15 cellular contexts compared by ENCODE assay signal in genomic region chr6:154218787-154219186, GRCh38.
DNase-seq lines count a peak whose midpoint lies in the region; ATAC-seq lines count a peak whose summit lies in the region.
"Had no signal": no experiment of that assay in that cellular context is flagged by ENCODE, and none has a peak within 500 bp of the region (broad histone marks: within the 10 kb centered on the region; RNA-seq: fewer than 3 reads in every experiment).

No MANE protein-coding gene starts in this region.

- H3K27ac ChIP-seq in CD4-positive, alpha-beta memory T cell (ENCODE audit: low read depth, low read length): no peak overlapping the region

- DNase-seq in activated T-cell treated with anti-CD3 and anti-CD28 coated beads, Interleukin-2, amount 50 U/mL, for 4 hours: no peak
- DNase-seq in activated T-cell treated with anti-CD3 and anti-CD28 coated beads, Interleukin-2, amount 50 U/mL, for 1 hour: no peak
- no peak for DNase-seq in CD4-positive, alpha-beta memory T cell
- no peak for DNase-seq in natural killer cell treated with Interleukin-12 subunit alpha and Interleukin-12 subunit beta and Interleukin-15 and Interleukin-18, amount 100 ng/mL, for 72 hours (ENCODE audit: low spot score)
- no peak for DNase-seq in RKO (ENCODE audit: low spot score)
- DNase-seq in DMS79 (lab: John Stamatoyannopoulos, UW): no peak
- DNase-seq in GM19238 (ENCODE audit: insufficient read length, low spot score): no peak
- DNase-seq: GOT3, MG63, NCI-H1092 treated with DMSO at 0.1 percent for 48 hours, NCI-H187, NCI-H446, NCI-H774 had no signal

- peaks cover 28% of the 10 kb centered on the region for H3K36me3 ChIP-seq in CD4-positive, alpha-beta memory T cell (ENCODE audit: insufficient read depth, low read length)
- H3K36me3 ChIP-seq: MG63 had no signal

- no peak for ATAC-seq in activated T-cell treated with anti-CD3 and anti-CD28 coated beads, Interleukin-2, amount 50 U/mL, for 4 hours
- no peak for ATAC-seq in natural killer cell treated with Interleukin-12 subunit alpha and Interleukin-12 subunit beta and Interleukin-15 and Interleukin-18, amount 100 ng/mL, for 72 hours
- ATAC-seq: Right ventricle myocardium inferior had no signal

- POLR2A ChIA-PET in CD4-positive, alpha-beta memory T cell (lab: Charles Lee; ENCODE audit: partially characterized antibody): interaction anchor here (1.7 kb wide), 1 partner anchor 15 kb away, joined by 5 read pairs; no protein-coding TSS in a partner anchor

- H3K4me1 Mint-ChIP-seq in activated T-cell treated with anti-CD3 and anti-CD28 coated beads, Interleukin-2, amount 50 U/mL, for 4 hours (ENCODE audit: low read depth): peaks cover 49% of the 10 kb centered on the region
- peaks cover 41 to 58% (median 45%) of the 10 kb centered on the region in 4 donors for H3K4me1 Mint-ChIP-seq in CD4-positive, alpha-beta memory T cell
- peaks cover 63% of the 10 kb centered on the region for H3K4me1 Mint-ChIP-seq in activated naive CD8-positive, alpha-beta T cell (ENCODE audit: low read depth)
- H3K4me1 Mint-ChIP-seq in natural killer cell treated with Interleukin-12 subunit alpha and Interleukin-12 subunit beta and Interleukin-15 and Interleukin-18, amount 100 ng/mL, for 72 hours (ENCODE audit: low read depth in 2 of 2): peaks cover 26 to 29% of the 10 kb centered on the region in 2 donors

- no peaks in the 10 kb centered on the region for H3K9me3 Mint-ChIP-seq in activated T-cell treated with anti-CD3 and anti-CD28 coated beads, Interleukin-2, amount 50 U/mL, for 4 hours
- no peaks in the 10 kb centered on the region for H3K9me3 Mint-ChIP-seq in CD4-positive, alpha-beta memory T cell
- H3K9me3 Mint-ChIP-seq in activated naive CD8-positive, alpha-beta T cell (ENCODE audit: low read depth): no peaks in the 10 kb centered on the region
- H3K9me3 Mint-ChIP-seq in natural killer cell treated with Interleukin-12 subunit alpha and Interleukin-12 subunit beta and Interleukin-15 and Interleukin-18, amount 100 ng/mL, for 72 hours: no peaks in the 10 kb centered on the region

- peaks cover 25% of the 10 kb centered on the region for H3K36me3 Mint-ChIP-seq in activated T-cell treated with anti-CD3 and anti-CD28 coated beads, Interleukin-2, amount 50 U/mL, for 4 hours (ENCODE audit: insufficient read depth)
- H3K36me3 Mint-ChIP-seq in CD4-positive, alpha-beta memory T cell: peaks cover 62 to 68% of the 10 kb centered on the region in 2 donors
- H3K36me3 Mint-ChIP-seq in activated naive CD8-positive, alpha-beta T cell: peaks cover 17% of the 10 kb centered on the region
- peaks cover 15% of the 10 kb centered on the region for H3K36me3 Mint-ChIP-seq in natural killer cell treated with Interleukin-12 subunit alpha and Interleukin-12 subunit beta and Interleukin-15 and Interleukin-18, amount 100 ng/mL, for 72 hours

- no peaks in the 10 kb centered on the region for H3K27me3 ChIP-seq in CD4-positive, alpha-beta memory T cell (ENCODE audit: insufficient read depth, low read length)
- H3K27me3 ChIP-seq: MG63 had no signal

- intact Hi-C loops in CD4-positive, alpha-beta memory T cell (cut with micrococcal nuclease): loop anchor here (1.0 to 5.0 kb wide), 5 partner anchors 14 to 61 kb away; no protein-coding TSS in a partner anchor

- CTCF ChIA-PET in CD4-positive, alpha-beta memory T cell (lab: Charles Lee; ENCODE audit: partially characterized antibody): interaction anchor here (2.8 kb wide), 1 partner anchor 58 kb away, joined by 9 read pairs; no protein-coding TSS in a partner anchor

- H3K4me3 ChIP-seq in CD4-positive, alpha-beta memory T cell (ENCODE audit: low read length in 2 of 2): no peak overlapping the region
- H3K4me3 ChIP-seq: MG63 had no signal

- H3K27me3 Mint-ChIP-seq in activated T-cell treated with anti-CD3 and anti-CD28 coated beads, Interleukin-2, amount 50 U/mL, for 4 hours (ENCODE audit: low read depth): no peaks in the 10 kb centered on the region
- no peaks in the 10 kb centered on the region for H3K27me3 Mint-ChIP-seq in CD4-positive, alpha-beta memory T cell
- H3K27me3 Mint-ChIP-seq in activated naive CD8-positive, alpha-beta T cell: no peaks in the 10 kb centered on the region
- no peaks in the 10 kb centered on the region for H3K27me3 Mint-ChIP-seq in natural killer cell treated with Interleukin-12 subunit alpha and Interleukin-12 subunit beta and Interleukin-15 and Interleukin-18, amount 100 ng/mL, for 72 hours

- H3K4me3 Mint-ChIP-seq in activated T-cell treated with anti-CD3 and anti-CD28 coated beads, Interleukin-2, amount 50 U/mL, for 4 hours: peak overlapping the region; percentile 2
- peak overlapping the region; percentile 11 to 85 (median 62) for H3K4me3 Mint-ChIP-seq in CD4-positive, alpha-beta memory T cell
- peak overlapping the region; percentile 6 for H3K4me3 Mint-ChIP-seq in activated naive CD8-positive, alpha-beta T cell
- H3K4me3 Mint-ChIP-seq in natural killer cell treated with Interleukin-12 subunit alpha and Interleukin-12 subunit beta and Interleukin-15 and Interleukin-18, amount 100 ng/mL, for 72 hours: no peak overlapping the region

- no peaks in the 10 kb centered on the region for H3K9me3 ChIP-seq in CD4-positive, alpha-beta memory T cell (ENCODE audit: control insufficient read depth in 1 of 2, low read length in 2 of 2)
- H3K9me3 ChIP-seq: MG63 had no signal

- peaks cover 59% of the 10 kb centered on the region for H3K4me1 ChIP-seq in CD4-positive, alpha-beta memory T cell (ENCODE audit: insufficient read depth, low read length)

- H3K27ac Mint-ChIP-seq in CD4-positive, alpha-beta memory T cell: peak overlapping the region; percentile 69 to 90 (median 86)
- H3K27ac Mint-ChIP-seq in activated naive CD8-positive, alpha-beta T cell: peak overlapping the region; percentile 88
- peak overlapping the region; percentile 28 to 46 for H3K27ac Mint-ChIP-seq in natural killer cell treated with Interleukin-12 subunit alpha and Interleukin-12 subunit beta and Interleukin-15 and Interleukin-18, amount 100 ng/mL, for 72 hours

Comparison
In these comparisons a context has a peak if more than half of its experiments do, and no peak if none do; other contexts are left out.
1. H3K27ac Mint-ChIP-seq: peak in every context shown above with its lines; median percentile 88 in activated naive CD8-positive, alpha-beta T cell; 86 in CD4-positive, alpha-beta memory T cell; 37 in natural killer cell treated with Interleukin-12 subunit alpha and Interleukin-12 subunit beta and Interleukin-15 and Interleukin-18, amount 100 ng/mL, for 72 hours.